ENCODE assay signal across 8 cellular contexts in genomic region chr5:75335952-75336624, GRCh38. TPM values are rescaled to one million over a fixed set of nuclear protein-coding genes. Genes with fewer than 3 reads are reported as not detected.
DNase-seq lines count a peak whose midpoint lies in the region; ATAC-seq and TF ChIP-seq lines count a peak whose summit lies in the region.

No MANE protein-coding gene starts in this region.

- no peaks in the 10 kb centered on the region for H3K9me3 ChIP-seq in right cardiac atrium (ENCODE audit: control insufficient read depth, low read length)

- no peak overlapping the region for H3K4me3 Mint-ChIP-seq in stimulated activated effector memory CD8-positive, alpha-beta T cell treated with anti-CD3 and anti-CD28 coated beads, Interleukin-12 subunit alpha, Interleukin-12 subunit beta, amount 100 ng/mL, for 72 hours

- ATAC-seq in right cardiac atrium (peak; percentile 58 to 68), HG03139 (IDR thresholded peaks at IDR 0.05; ENCODE audit: unreplicated experiment) (no peak)
- ATAC-seq in stimulated activated effector memory CD8-positive, alpha-beta T cell treated with anti-CD3 and anti-CD28 coated beads, Interleukin-12 subunit alpha, Interleukin-12 subunit beta, amount 100 ng/mL, for 72 hours: no peak

- no peaks in the 10 kb centered on the region for H3K9me3 Mint-ChIP-seq in stimulated activated effector memory CD8-positive, alpha-beta T cell treated with anti-CD3 and anti-CD28 coated beads, Interleukin-12 subunit alpha, Interleukin-12 subunit beta, amount 100 ng/mL, for 72 hours

- no peaks in the 10 kb centered on the region for H3K4me1 ChIP-seq in right cardiac atrium (ENCODE audit: control insufficient read depth, insufficient read depth, low read length)

- DNase-seq in Daoy (ENCODE audit: low read depth): peak; percentile 73
- DNase-seq in HFF-Myc (ENCODE audit: extremely low read depth, low read depth): peak; percentile 81
- peak; percentile 66 for DNase-seq in NCI-H226
- DNase-seq in right cardiac atrium: no peak
- DNase-seq in pulmonary artery endothelial cell (ENCODE audit: low read depth, low spot score): peak; percentile 55
- no peak for DNase-seq in stimulated activated effector memory CD8-positive, alpha-beta T cell treated with anti-CD3 and anti-CD28 coated beads, Interleukin-12 subunit alpha, Interleukin-12 subunit beta, amount 100 ng/mL, for 72 hours (ENCODE audit: low spot score in 2 of 2)

- no peak overlapping the region for H3K27ac Mint-ChIP-seq in stimulated activated effector memory CD8-positive, alpha-beta T cell treated with anti-CD3 and anti-CD28 coated beads, Interleukin-12 subunit alpha, Interleukin-12 subunit beta, amount 100 ng/mL, for 72 hours

- H3K27ac ChIP-seq in angular gyrus (ENCODE audit: low read depth, low read length): peak overlapping the region; percentile 92
- peak overlapping the region; percentile 52 for H3K27ac ChIP-seq in right cardiac atrium (ENCODE audit: low read length)

- H3K36me3 Mint-ChIP-seq in stimulated activated effector memory CD8-positive, alpha-beta T cell treated with anti-CD3 and anti-CD28 coated beads, Interleukin-12 subunit alpha, Interleukin-12 subunit beta, amount 100 ng/mL, for 72 hours: peaks cover 22% of the 10 kb centered on the region

- intact Hi-C loops in right cardiac atrium (cut with DNase I): loop anchor here in 2 of 4 donors (2.0 to 10.0 kb wide), 2 partner anchors 99 to 101 kb away; partner anchors contain the start of gene ANKRD31 (in 2 of the 2)

- WGBS in right cardiac atrium: 16% methylated on average over 13 of the region's 13 CpGs

- no peaks in the 10 kb centered on the region for H3K27me3 ChIP-seq in right cardiac atrium (ENCODE audit: control insufficient read depth, insufficient read depth)

- peaks cover 30% of the 10 kb centered on the region for H3K4me1 Mint-ChIP-seq in stimulated activated effector memory CD8-positive, alpha-beta T cell treated with anti-CD3 and anti-CD28 coated beads, Interleukin-12 subunit alpha, Interleukin-12 subunit beta, amount 100 ng/mL, for 72 hours

- peak; percentile 16 for TF ChIP-seq CTCF in HFF-Myc (IDR thresholded peaks at IDR 0.05; ENCODE audit: low read depth, low read length, missing control alignments)

- peak overlapping the region; percentile 76 for H3K4me3 ChIP-seq in HFF-Myc (replicated peaks; ENCODE audit: low read depth, low read length)
- H3K4me3 ChIP-seq in right cardiac atrium (ENCODE audit: low read length): peak overlapping the region; percentile 58

RNA-seq across cellular contexts. Expression of gene HMGCR, which starts 0.9 kb away (rescaled TPM):
- 52.5 and 62.3 TPM in 2 replicates for total RNA-seq in Daoy (2014; rRNA removed; shearing (Covaris generic))
- total RNA-seq in right cardiac atrium (10 to 100 TPM in 3 of 4 donors, 1 to 10 TPM in 1; 8.1 to 16.0 (median 10.9) TPM), pulmonary artery endothelial cell (86.8 and 119 TPM in 2 replicates)
- polyA plus RNA-seq in right cardiac atrium: 4.3 TPM

Comparison
In these comparisons a context has a peak if more than half of its experiments do, and no peak if none do; other contexts are left out.
1. DNase-seq: peak in Daoy (single experiment), HFF-Myc (single experiment), NCI-H226 (single experiment) and pulmonary artery endothelial cell (single experiment); none in right cardiac atrium (0 of 3) and stimulated activated effector memory CD8-positive, alpha-beta T cell treated with anti-CD3 and anti-CD28 coated beads, Interleukin-12 subunit alpha, Interleukin-12 subunit beta, amount 100 ng/mL, for 72 hours (0 of 2).
2. ATAC-seq: peak in right cardiac atrium (2 of 2); none in HG03139 (single experiment) and stimulated activated effector memory CD8-positive, alpha-beta T cell treated with anti-CD3 and anti-CD28 coated beads, Interleukin-12 subunit alpha, Interleukin-12 subunit beta, amount 100 ng/mL, for 72 hours (single experiment).